13 cellular contexts compared by ENCODE assay signal in the genomic region with DNA sequence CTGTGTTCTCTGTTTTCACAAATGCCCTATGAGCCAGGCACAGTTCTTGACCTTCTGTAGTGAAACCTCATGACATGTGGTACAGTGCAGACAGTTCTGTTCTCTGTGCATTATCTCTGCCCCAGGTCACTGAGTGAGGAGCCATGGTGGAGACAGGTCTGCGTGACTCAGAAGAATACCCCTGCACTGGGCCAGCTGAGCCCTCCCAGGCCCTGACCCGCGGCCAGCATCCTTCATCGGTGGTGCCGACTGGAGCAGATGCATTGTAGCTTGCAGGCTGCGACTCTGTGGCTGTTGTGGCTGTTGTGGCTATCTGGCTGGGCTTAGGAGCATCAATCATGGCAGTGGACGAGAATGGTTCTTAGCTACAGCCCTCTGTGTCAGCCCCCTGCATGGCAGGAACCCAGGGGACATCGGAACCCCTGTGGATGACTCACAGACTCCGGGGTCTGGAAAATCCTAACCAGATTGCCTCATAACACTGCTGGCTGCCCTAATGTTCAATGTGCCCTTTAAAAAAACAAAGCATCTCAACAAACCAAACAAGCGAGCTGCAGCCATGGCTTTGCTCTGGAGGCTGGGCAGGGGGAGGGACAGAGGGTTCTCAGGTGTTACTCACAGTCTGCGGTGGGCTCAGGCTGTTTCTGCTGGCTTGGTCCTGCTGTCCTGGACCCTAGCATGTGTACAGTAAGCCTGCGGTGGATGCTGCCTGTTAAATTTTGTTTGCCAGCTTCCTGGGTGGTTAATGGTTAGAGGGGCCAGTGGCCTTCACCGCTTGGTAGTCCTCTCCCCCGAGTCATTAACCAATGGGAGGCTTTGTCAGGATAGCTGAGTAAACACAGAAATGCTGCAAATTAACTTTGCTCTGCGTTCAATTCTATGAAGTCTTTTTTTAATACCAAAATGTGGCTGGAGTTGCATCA. TPM values are rescaled to one million over a fixed set of nuclear protein-coding genes. Genes with fewer than 3 reads are reported as not detected.
DNase-seq lines count a peak whose midpoint lies in the region; ATAC-seq and TF ChIP-seq lines count a peak whose summit lies in the region.
"Had no signal": no experiment of that assay in that cellular context is flagged by ENCODE, and none has a peak within 500 bp of the region (broad histone marks: within the 10 kb centered on the region; RNA-seq: fewer than 3 reads in every experiment).

A gene with protein sequence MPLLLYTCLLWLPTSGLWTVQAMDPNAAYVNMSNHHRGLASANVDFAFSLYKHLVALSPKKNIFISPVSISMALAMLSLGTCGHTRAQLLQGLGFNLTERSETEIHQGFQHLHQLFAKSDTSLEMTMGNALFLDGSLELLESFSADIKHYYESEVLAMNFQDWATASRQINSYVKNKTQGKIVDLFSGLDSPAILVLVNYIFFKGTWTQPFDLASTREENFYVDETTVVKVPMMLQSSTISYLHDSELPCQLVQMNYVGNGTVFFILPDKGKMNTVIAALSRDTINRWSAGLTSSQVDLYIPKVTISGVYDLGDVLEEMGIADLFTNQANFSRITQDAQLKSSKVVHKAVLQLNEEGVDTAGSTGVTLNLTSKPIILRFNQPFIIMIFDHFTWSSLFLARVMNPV (minus strand): TSS at position 689 of the 923 bp plus-strand sequence. CDS start 8,688 bp downstream, outside the sequence.

- H3K4me1 ChIP-seq in body of pancreas (no peaks in the 10 kb centered on the region), suprapubic skin (peaks cover 6% of the 10 kb centered on the region)
- H3K4me1 ChIP-seq: psoas muscle had no signal

- no peak within 1 kb of the TSS for H3K27ac Mint-ChIP-seq in activated naive CD8-positive, alpha-beta T cell treated with anti-CD3 and anti-CD28 coated beads, Interleukin-2, amount 50 U/mL, for 24 hours
- no peak within 1 kb of the TSS for H3K27ac Mint-ChIP-seq in activated naive CD8-positive, alpha-beta T cell treated with anti-CD3 and anti-CD28 coated beads for 36 hours
- H3K27ac Mint-ChIP-seq: activated naive CD4-positive, alpha-beta T cell treated with anti-CD3 and anti-CD28 coated beads, Interleukin-2, amount 50 U/mL, for 72 hours had no signal

- intact Hi-C loops in body of pancreas (cut with DNase I), result no loop called here

- no peaks in the 10 kb centered on the region for H3K9me3 ChIP-seq in body of pancreas
- H3K9me3 ChIP-seq in suprapubic skin, result no peaks in the 10 kb centered on the region
- peaks cover 3% of the 10 kb centered on the region for H3K9me3 ChIP-seq in WERI-Rb-1 (ENCODE audit: severe bottlenecking)
- H3K9me3 ChIP-seq: psoas muscle had no signal

- H3K27me3 Mint-ChIP-seq in activated naive CD8-positive, alpha-beta T cell treated with anti-CD3 and anti-CD28 coated beads, Interleukin-2, amount 50 U/mL, for 24 hours, result peaks cover 4% of the 10 kb centered on the region
- H3K27me3 Mint-ChIP-seq in activated naive CD8-positive, alpha-beta T cell treated with anti-CD3 and anti-CD28 coated beads for 36 hours, result peaks cover 13% of the 10 kb centered on the region

- no peak for TF ChIP-seq EP300 in suprapubic skin (IDR thresholded peaks at IDR 0.05)

- H3K4me1 Mint-ChIP-seq in activated naive CD8-positive, alpha-beta T cell treated with anti-CD3 and anti-CD28 coated beads, Interleukin-2, amount 50 U/mL, for 24 hours, result no peaks in the 10 kb centered on the region
- no peaks in the 10 kb centered on the region for H3K4me1 Mint-ChIP-seq in activated naive CD8-positive, alpha-beta T cell treated with anti-CD3 and anti-CD28 coated beads for 36 hours

- TF ChIP-seq CTCF in body of pancreas (IDR thresholded peaks at IDR 0.05) (no peak), suprapubic skin (IDR thresholded peaks at IDR 0.05) (no peak), WERI-Rb-1 (IDR thresholded peaks at IDR 0.05; ENCODE audit: low read depth, low read length) (no peak)

- TF ChIP-seq POLR2A in body of pancreas (IDR thresholded peaks at IDR 0.05), result peak in 2 of 3 donors; percentile 46 to 54
- no peak for TF ChIP-seq POLR2A in suprapubic skin (IDR thresholded peaks at IDR 0.05)

- no peaks in the 10 kb centered on the region for H3K9me3 Mint-ChIP-seq in activated naive CD8-positive, alpha-beta T cell treated with anti-CD3 and anti-CD28 coated beads, Interleukin-2, amount 50 U/mL, for 24 hours
- H3K9me3 Mint-ChIP-seq in activated naive CD8-positive, alpha-beta T cell treated with anti-CD3 and anti-CD28 coated beads for 36 hours, result no peaks in the 10 kb centered on the region
- H3K9me3 Mint-ChIP-seq: activated naive CD4-positive, alpha-beta T cell treated with anti-CD3 and anti-CD28 coated beads, Interleukin-2, amount 50 U/mL, for 72 hours had no signal

- H3K36me3 ChIP-seq in body of pancreas (replicated peaks in 1 of 2; ENCODE audit: insufficient read depth in 1 of 2, low read depth in 2 of 2) (no peaks in the 10 kb centered on the region), suprapubic skin (no peaks in the 10 kb centered on the region), WERI-Rb-1 (no peaks in the 10 kb centered on the region)

- WGBS in body of pancreas, 2 donors, result 15 to 24% methylated on average over 11 to 15 of the region's 15 CpGs
- WGBS in suprapubic skin, result 64% methylated on average over 9 of the region's 15 CpGs

- H3K4me3 ChIP-seq in body of pancreas (no peak within 1 kb of the TSS), suprapubic skin (no peak within 1 kb of the TSS), WERI-Rb-1 (ENCODE audit: low read depth, low read length) (no peak within 1 kb of the TSS)
- H3K4me3 ChIP-seq: psoas muscle had no signal

- ATAC-seq in activated naive CD8-positive, alpha-beta T cell treated with anti-CD3 and anti-CD28 coated beads, Interleukin-2, amount 50 U/mL, for 24 hours, result peak; percentile 24
- ATAC-seq in body of pancreas, result peak; percentile 85
- ATAC-seq: activated naive CD4-positive, alpha-beta T cell treated with anti-CD3 and anti-CD28 coated beads, Interleukin-2, amount 50 U/mL, for 72 hours; psoas muscle had no signal

- no peaks in the 10 kb centered on the region for H3K36me3 Mint-ChIP-seq in activated naive CD8-positive, alpha-beta T cell treated with anti-CD3 and anti-CD28 coated beads, Interleukin-2, amount 50 U/mL, for 24 hours (ENCODE audit: low read depth)
- H3K36me3 Mint-ChIP-seq in activated naive CD8-positive, alpha-beta T cell treated with anti-CD3 and anti-CD28 coated beads for 36 hours, result no peaks in the 10 kb centered on the region
- H3K36me3 Mint-ChIP-seq: activated naive CD4-positive, alpha-beta T cell treated with anti-CD3 and anti-CD28 coated beads, Interleukin-2, amount 50 U/mL, for 72 hours had no signal

- DNase-seq in activated naive CD8-positive, alpha-beta T cell treated with anti-CD3 and anti-CD28 coated beads, Interleukin-2, amount 50 U/mL, for 24 hours, result no peak
- no peak for DNase-seq in activated naive CD8-positive, alpha-beta T cell treated with anti-CD3 and anti-CD28 coated beads for 36 hours
- DNase-seq in body of pancreas (peak; percentile 29 to 63 (median 42)), left kidney (ENCODE audit: low read depth, low spot score) (peak; percentile 39), suprapubic skin (ENCODE audit: low spot score in 2 of 2) (no peak), putamen (ENCODE audit: low spot score) (no peak), NCI-H2171 (lab: John Stamatoyannopoulos, UW) (no peak), WERI-Rb-1 (no peak)
- DNase-seq: activated CD4-positive, alpha-beta T cell treated with anti-CD3 and anti-CD28 coated beads, Interleukin-2, amount 50 U/mL, for 4 hours; GDM1; NCI-H510A treated with DMSO at 0.1 percent for 48 hours; psoas muscle had no signal

- H3K27me3 ChIP-seq in body of pancreas (no peaks in the 10 kb centered on the region), suprapubic skin (no peaks in the 10 kb centered on the region), WERI-Rb-1 (ENCODE audit: insufficient read depth, low read depth, severe bottlenecking) (no peaks in the 10 kb centered on the region)

- no peak within 1 kb of the TSS for H3K4me3 Mint-ChIP-seq in activated naive CD8-positive, alpha-beta T cell treated with anti-CD3 and anti-CD28 coated beads, Interleukin-2, amount 50 U/mL, for 24 hours
- no peak within 1 kb of the TSS for H3K4me3 Mint-ChIP-seq in activated naive CD8-positive, alpha-beta T cell treated with anti-CD3 and anti-CD28 coated beads for 36 hours

- H3K27ac ChIP-seq in body of pancreas, result peak within 1 kb of the TSS in 3 of 4 donors; percentile 71 to 77 (median 72)
- peak within 1 kb of the TSS; percentile 23 for H3K27ac ChIP-seq in suprapubic skin
- H3K27ac ChIP-seq in WERI-Rb-1, result no peak within 1 kb of the TSS
- H3K27ac ChIP-seq: psoas muscle had no signal

RNA-seq across cellular contexts. Expression of the gene that starts here (rescaled TPM):
- total RNA-seq in activated naive CD8-positive, alpha-beta T cell treated with anti-CD3 and anti-CD28 coated beads for 36 hours, result not detected
- total RNA-seq in body of pancreas (10 to 100 TPM in 1 of 2 donors, 1 to 10 TPM in 1; 6.5 to 10.9 TPM), suprapubic skin (under 1 TPM in 1 of 4 donors, not detected in 3; 0.97 TPM)
- total RNA-seq: activated naive CD4-positive, alpha-beta T cell treated with anti-CD3 and anti-CD28 coated beads, Interleukin-2, amount 50 U/mL, for 72 hours; psoas muscle had no signal

Comparison
In these comparisons a context has a peak if more than half of its experiments do, and no peak if none do; other contexts are left out.
1. DNase-seq: peak in body of pancreas (4 of 4) and left kidney (single experiment); none in activated naive CD8-positive, alpha-beta T cell treated with anti-CD3 and anti-CD28 coated beads, Interleukin-2, amount 50 U/mL, for 24 hours (single experiment), activated naive CD8-positive, alpha-beta T cell treated with anti-CD3 and anti-CD28 coated beads for 36 hours (single experiment), suprapubic skin (0 of 2), putamen (single experiment), NCI-H2171 (single experiment) and WERI-Rb-1 (single experiment).
2. POLR2A ChIP-seq: peak in body of pancreas (2 of 3); none in suprapubic skin (0 of 2).